Comparison of ENCODE assay signal across 24 cellular contexts in the genomic region with DNA sequence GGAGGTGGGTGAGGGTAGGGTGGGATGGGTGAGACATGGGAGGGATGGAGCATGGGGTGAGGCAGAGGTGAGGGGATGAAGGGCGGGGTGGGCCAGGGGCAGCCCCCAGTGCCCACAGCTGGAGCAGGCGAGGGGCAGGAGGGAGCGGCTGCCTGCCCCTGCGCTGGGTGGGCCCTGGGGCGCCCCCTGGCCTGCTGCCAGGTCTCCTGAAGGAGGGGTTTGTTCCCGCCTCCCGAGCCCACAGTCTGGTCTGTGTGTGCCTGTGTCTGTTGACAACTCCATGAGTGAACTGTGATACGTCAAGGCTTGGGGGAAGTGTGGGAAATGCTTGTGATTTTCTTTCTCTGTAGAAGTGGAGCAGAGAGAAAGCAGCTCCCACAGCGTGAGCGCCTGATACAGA. TPM values are rescaled to one million over a fixed set of nuclear protein-coding genes. Genes with fewer than 3 reads are reported as not detected.
"Had no signal": no experiment of that assay in that cellular context is flagged by ENCODE, and none has a peak within 500 bp of the region (broad histone marks: within the 10 kb centered on the region; RNA-seq: fewer than 3 reads in every experiment).

No MANE protein-coding gene starts in this region.

- FAIRE-seq: endothelial cell of umbilical vein, kidney, urothelium cell line had no signal

- DNase-seq: activated B cell treated with CpG ODN at 0.5 μM for 24 hours; activated CD4-positive, alpha-beta T cell treated with anti-CD3 and anti-CD28 coated beads, Interleukin-2, amount 50 U/mL, for 1 hour; activated CD8-positive, alpha-beta T cell treated with anti-CD3 and anti-CD28 coated beads for 36 hours; activated T-cell treated with anti-CD3 and anti-CD28 coated beads, Interleukin-2, amount 50 U/mL, for 48 hours; brain microvascular endothelial cell; caudate nucleus; cortex of kidney; effector memory CD8-positive, alpha-beta T cell; immature natural killer cell; kidney; left colon; mammary epithelial cell; midbrain; naive thymus-derived CD4-positive, alpha-beta T cell; spleen; stimulated activated naive CD4-positive, alpha-beta T cell treated with Interleukin-2 at 50 U/mL for 16 hours; T-helper 1 cell; trophoblast cell had no signal

- H3K4me3 ChIP-seq: ascending aorta, gastroesophageal sphincter, right atrium auricular region, spleen, thoracic aorta had no signal

- H3K4me1 ChIP-seq: ascending aorta, right atrium auricular region had no signal

- H3K36me3 ChIP-seq: ascending aorta, brain microvascular endothelial cell, gastroesophageal sphincter, right atrium auricular region, spleen, thoracic aorta had no signal

- H3K9me3 ChIP-seq: ascending aorta, gastroesophageal sphincter, right atrium auricular region, spleen, thoracic aorta had no signal

- ATAC-seq: activated CD8-positive, alpha-beta T cell treated with anti-CD3 and anti-CD28 coated beads for 36 hours; effector memory CD8-positive, alpha-beta T cell; gastroesophageal sphincter; left colon; naive thymus-derived CD4-positive, alpha-beta T cell had no signal

- H3K27me3 ChIP-seq: ascending aorta, brain microvascular endothelial cell, right atrium auricular region, spleen had no signal

- H3K27ac ChIP-seq: ascending aorta, brain microvascular endothelial cell, right atrium auricular region, spleen, thoracic aorta had no signal

RNA-seq across cellular contexts. Expression of gene COL9A3, which starts 31.5 kb away (rescaled TPM):
- total RNA-seq: activated CD8-positive, alpha-beta T cell treated with anti-CD3 and anti-CD28 coated beads for 36 hours had no signal
- polyA plus RNA-seq: naive thymus-derived CD4-positive, alpha-beta T cell had no signal
